12 cellular contexts compared by ENCODE assay signal in genomic region chr18:21672868-21673267, GRCh38. TPM values are rescaled to one million over a fixed set of nuclear protein-coding genes. Genes with fewer than 3 reads are reported as not detected.
DNase-seq lines count a peak whose midpoint lies in the region; ATAC-seq, FAIRE-seq and TF ChIP-seq lines count a peak whose summit lies in the region.
"Had no signal": no experiment of that assay in that cellular context is flagged by ENCODE, and none has a peak within 500 bp of the region (broad histone marks: within the 10 kb centered on the region; RNA-seq: fewer than 3 reads in every experiment).

No MANE protein-coding gene starts in this region.

- intact Hi-C loops in mammary epithelial cell (cut with micrococcal nuclease) (no loop called here), kidney (cut with DNase I) (no loop called here)

- H3K4me2 ChIP-seq in mammary epithelial cell (ENCODE audit: insufficient read depth, low read depth, low read length): peak overlapping the region; percentile 18

- H3K9me3 ChIP-seq in MG63 (no peaks in the 10 kb centered on the region), mammary epithelial cell (replicated peaks; ENCODE audit: insufficient read depth, low read length) (no peaks in the 10 kb centered on the region), kidney (ENCODE audit: control insufficient read depth in 1 of 2, low read length in 2 of 2) (no peaks in the 10 kb centered on the region)
- H3K9me3 ChIP-seq: upper lobe of right lung had no signal

- H3K36me3 ChIP-seq in MG63: no peaks in the 10 kb centered on the region
- no peaks in the 10 kb centered on the region for H3K36me3 ChIP-seq in mammary epithelial cell (ENCODE audit: insufficient read depth, low read length)
- no peaks in the 10 kb centered on the region for H3K36me3 ChIP-seq in kidney (ENCODE audit: control insufficient read depth in 1 of 2, insufficient read depth in 2 of 2, low read length in 2 of 2)
- H3K36me3 ChIP-seq: upper lobe of right lung had no signal

- H2AFZ ChIP-seq in mammary epithelial cell (ENCODE audit: low read depth, low read length): no peak overlapping the region

- TF ChIP-seq CTCF in mammary epithelial cell (conservative IDR thresholded peaks at IDR 0.05 in 1 of 2, IDR thresholded peaks at IDR 0.05 in 1 of 2; ENCODE audit: extremely low read depth in 1 of 2, insufficient read depth in 1 of 2, low read depth in 1 of 2, low read length in 2 of 2): peak in 1 of 2 donors; percentile 8
- no peak for TF ChIP-seq CTCF in kidney (IDR thresholded peaks at IDR 0.05; ENCODE audit: borderline replicate concordance, extremely low read depth, insufficient read depth)

- peaks cover 44% of the 10 kb centered on the region for H3K4me1 ChIP-seq in mammary epithelial cell (ENCODE audit: insufficient read depth, low read length)
- no peaks in the 10 kb centered on the region for H3K4me1 ChIP-seq in kidney (ENCODE audit: control insufficient read depth in 1 of 2, insufficient read depth in 1 of 2, low read depth in 1 of 2, low read length in 2 of 2)
- H3K4me1 ChIP-seq: upper lobe of right lung had no signal

- WGBS in mammary epithelial cell (ENCODE audit: low coverage, missing lambda C conversion rate): 15% methylated on average over 3 of the region's 3 CpGs

- H4K20me1 ChIP-seq in mammary epithelial cell (ENCODE audit: insufficient read depth, low read length): no peaks in the 10 kb centered on the region

- no TSS peak for BruUV-seq in mammary epithelial cell (replicated peaks; lab: Mats Ljungman, UMichigan)

- H3K79me2 ChIP-seq in mammary epithelial cell (ENCODE audit: insufficient read depth, low read length): no peaks in the 10 kb centered on the region

- in situ Hi-C loops in mammary epithelial cell (cut with MboI; ENCODE audit: low sequenced_read_pairs in 2 of 2): loop anchor here in 1 of 2 donors (25.0 kb wide), 1 partner anchor 111 kb away; no protein-coding TSS in a partner anchor

- CTCF ChIA-PET in mammary epithelial cell (lab: Charles Lee; ENCODE audit: low non-redundant PET): interaction anchor here (0.6 kb wide), 1 partner anchor 147 kb away, joined by 5 read pairs; no protein-coding TSS in a partner anchor

- H3K9ac ChIP-seq in mammary epithelial cell (ENCODE audit: insufficient read depth, low read length) (no peak overlapping the region), kidney (ENCODE audit: low read length in 2 of 2) (no peak overlapping the region)

- FAIRE-seq in GM12891 (lab: Jason Lieb, UNC) (no peak), kidney (lab: Jason Lieb, UNC) (no peak)

- TF ChIP-seq POLR2A in GM12891 (IDR thresholded peaks at IDR 0.05; ENCODE audit: low read depth, low read length): no peak

- H3K27ac ChIP-seq in mammary epithelial cell (ENCODE audit: insufficient read depth, low read depth, low read length): peak overlapping the region; percentile 77
- peak overlapping the region in 1 of 2 donors; percentile 7 for H3K27ac ChIP-seq in kidney (ENCODE audit: low read depth in 2 of 2, low read length in 2 of 2)
- H3K27ac ChIP-seq: upper lobe of right lung had no signal

- no peaks in the 10 kb centered on the region for H3K27me3 ChIP-seq in MG63
- no peaks in the 10 kb centered on the region for H3K27me3 ChIP-seq in mammary epithelial cell (ENCODE audit: insufficient read depth, low read length)
- H3K27me3 ChIP-seq: dorsolateral prefrontal cortex, upper lobe of right lung had no signal

- DNase-seq in AG20443 (ENCODE audit: low spot score) (peak; percentile 46), MG63 (peak; percentile 68), mammary epithelial cell (peak; percentile 90), kidney tubule cell (ENCODE audit: low spot score) (peak; percentile 98), GM12891 (ENCODE audit: insufficient read length, low spot score) (no peak), kidney (no peak)
- DNase-seq in activated naive CD4-positive, alpha-beta T cell treated with Interleukin-2 at 50 U/mL for 16 hours: no peak
- DNase-seq: activated CD8-positive, alpha-beta memory T cell treated with anti-CD3 and anti-CD28 coated beads, Interleukin-2, amount 50 U/mL, for 4 hours; mesendoderm; upper lobe of right lung had no signal

- dilution Hi-C loops in mammary epithelial cell (cut with HindIII; ENCODE audit: low sequenced_read_pairs): no loop called here

- H3K4me3 ChIP-seq in MG63 (no peak overlapping the region), mammary epithelial cell (replicated peaks in 1 of 3; ENCODE audit: insufficient read depth in 1 of 3, low read depth in 2 of 3, low read length in 3 of 3) (no peak overlapping the region), kidney (ENCODE audit: low read length in 2 of 2) (no peak overlapping the region)
- H3K4me3 ChIP-seq: dorsolateral prefrontal cortex, upper lobe of right lung had no signal

- no peak for ATAC-seq in GM19452 (IDR thresholded peaks at IDR 0.05; ENCODE audit: unreplicated experiment)
- ATAC-seq: upper lobe of right lung had no signal

TF ChIP-seq in GM12891, 5 proteins besides CTCF, POLR2A, EP300 and RAD21:
- no peak for TF ChIP-seq POLR2AphosphoS5 (IDR thresholded peaks at IDR 0.05; ENCODE audit: low read depth, low read length)
- no peak for TF ChIP-seq PAX5 (IDR thresholded peaks at IDR 0.05; ENCODE audit: insufficient read depth, low read length, severe bottlenecking)
- TF ChIP-seq SPI1 (IDR thresholded peaks at IDR 0.05; ENCODE audit: low read depth, low read length): no peak
- no peak for TF ChIP-seq POU2F2 (IDR thresholded peaks at IDR 0.05; ENCODE audit: low read depth, low read length)
- no peak for TF ChIP-seq TAF1 (IDR thresholded peaks at IDR 0.05; ENCODE audit: low read depth, low read length)

RNA-seq across cellular contexts. Expression of gene ABHD3, which starts 31.7 kb away (rescaled TPM):
- 7.1 and 7.6 TPM in 2 replicates for total RNA-seq in MG63 (2014; rRNA removed; shearing (Covaris generic); ENCODE audit: low replicate concordance)
- total RNA-seq in mammary epithelial cell (10 to 100 TPM; 14.7 to 19.6 TPM), kidney (18.9 TPM)
- polyA plus RNA-seq in mammary epithelial cell (14.1 TPM), kidney (ENCODE audit: insufficient read depth, low read depth, low replicate concordance) (13.1 TPM)
- 0.72 TPM for polyA minus RNA-seq in mammary epithelial cell
- polyA plus RNA-seq in GM12891 (2012; ENCODE audit: low read depth, missing spikeins): 10.3 TPM

Comparison
In these comparisons a context has a peak if more than half of its experiments do, and no peak if none do; other contexts are left out.
1. DNase-seq: peak in AG20443 (single experiment), MG63 (single experiment), mammary epithelial cell (single experiment) and kidney tubule cell (single experiment); none in GM12891 (single experiment), activated naive CD4-positive, alpha-beta T cell treated with Interleukin-2 at 50 U/mL for 16 hours (single experiment) and kidney (single experiment).